In the genomic region with DNA sequence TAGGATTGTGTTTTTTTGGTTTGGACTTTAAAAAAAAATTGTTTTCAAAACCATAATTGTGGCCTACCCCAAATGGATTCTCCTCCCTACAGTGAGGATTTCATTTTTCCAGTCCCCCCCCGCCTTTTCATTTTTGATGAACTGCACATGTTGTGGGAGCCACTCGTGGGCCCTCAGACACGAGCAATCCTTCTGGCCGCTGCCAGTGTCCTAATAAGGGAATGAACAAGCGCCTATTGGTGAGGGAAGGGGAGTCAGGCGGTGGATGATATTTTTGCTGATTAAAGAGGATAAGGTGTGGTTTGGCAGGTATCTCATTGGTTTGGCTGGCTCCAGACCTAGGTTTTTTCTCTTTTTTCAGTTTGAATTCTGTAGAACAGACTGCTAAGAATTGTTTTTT, we compare ENCODE assay signal across 2 cellular contexts.
TF ChIP-seq lines count a peak whose summit lies in the region.

No MANE protein-coding gene starts in this region.

TF ChIP-seq in IMR-90, 13 proteins besides CTCF, POLR2A, EP300 and RAD21:
- TF ChIP-seq MAFK (IDR thresholded peaks at IDR 0.05; ENCODE audit: low read depth, low read length), result no peak
- no peak for TF ChIP-seq CEBPB (IDR thresholded peaks at IDR 0.05; ENCODE audit: low read depth, low read length)

TF ChIP-seq in HepG2, 621 proteins besides CTCF, POLR2A, EP300 and RAD21:
- 0 out of 2 replicates have a peak, but pooled peaks have one; percentile 18 for TF ChIP-seq SRF (IDR thresholded peaks at IDR 0.05; ENCODE audit: low read depth, low read length)
- TF ChIP-seq MTF1 (CRISPR knock-in tag; IDR thresholded peaks at IDR 0.05), result no peak
- TF ChIP-seq ZSCAN30 (CRISPR knock-in tag; IDR thresholded peaks at IDR 0.05), result no peak
- TF ChIP-seq FOXC1 (CRISPR knock-in tag; IDR thresholded peaks at IDR 0.05; ENCODE audit: borderline replicate concordance), result no peak
- no peak for TF ChIP-seq ZHX2 (IDR thresholded peaks at IDR 0.05; ENCODE audit: low read depth)
- no peak for TF ChIP-seq ZHX2 (CRISPR knock-in tag; IDR thresholded peaks at IDR 0.05; ENCODE audit: borderline replicate concordance)
- no peak for TF ChIP-seq MAFF (IDR thresholded peaks at IDR 0.05; ENCODE audit: low read depth, low read length)
- TF ChIP-seq GATA4 (IDR thresholded peaks at IDR 0.05; ENCODE audit: borderline replicate concordance, low read depth), result no peak
